In genomic region chr5:126677101-126677500, GRCh38 we compare ENCODE assay signal across 1 cellular context.
TF ChIP-seq lines count a peak whose summit lies in the region.

No MANE protein-coding gene starts in this region.

TF ChIP-seq in GM23338, 12 proteins besides CTCF, POLR2A, EP300 and RAD21 (continued from another document):
- TF ChIP-seq ZNF462 (CRISPR knock-in tag; IDR thresholded peaks at IDR 0.05) = no peak
- TF ChIP-seq EZH2phosphoT487 (IDR thresholded peaks at IDR 0.05; ENCODE audit: unreplicated experiment) = no peak
- no peak for TF ChIP-seq ZNF331 (CRISPR knock-in tag; IDR thresholded peaks at IDR 0.05; ENCODE audit: low read depth)
- TF ChIP-seq POLR2AphosphoS5 (IDR thresholded peaks at IDR 0.05; ENCODE audit: low read depth) = no peak
- no peak for TF ChIP-seq JUNB (IDR thresholded peaks at IDR 0.05; ENCODE audit: unreplicated experiment)
- TF ChIP-seq STAT1 (IDR thresholded peaks at IDR 0.05; ENCODE audit: unreplicated experiment) = no peak
